Comparison of ENCODE assay signal across 12 cellular contexts in the genomic region with DNA sequence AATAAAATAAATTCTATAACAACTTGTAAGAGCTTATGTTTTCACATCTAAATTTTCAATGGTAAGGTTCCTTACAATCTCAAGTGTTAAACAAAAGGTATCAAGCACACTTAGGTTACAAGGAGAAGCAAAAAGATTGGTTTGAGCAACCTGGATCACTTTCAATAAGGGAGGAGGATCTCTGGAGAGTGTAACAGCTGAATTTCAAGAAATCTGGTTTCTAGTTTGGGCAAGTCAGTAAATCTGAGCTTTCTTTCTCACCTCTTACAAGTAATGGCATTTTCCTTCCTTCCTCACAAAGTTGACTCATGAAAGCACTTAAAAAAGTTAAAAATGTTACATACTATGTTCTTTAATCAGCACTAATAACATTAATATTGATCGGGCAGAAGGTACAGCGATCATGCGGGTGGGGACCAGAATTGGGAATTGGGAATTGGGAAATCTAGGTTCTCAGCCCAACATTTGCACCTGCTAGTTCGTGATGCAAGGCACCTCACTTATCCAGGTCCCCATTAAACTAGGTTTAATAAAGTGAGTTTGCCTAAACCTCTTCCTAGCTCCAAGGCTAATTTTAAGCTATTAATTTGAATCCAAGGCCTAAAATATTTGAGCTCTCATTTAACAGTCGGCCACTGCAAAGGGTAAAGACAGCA. TPM values are rescaled to one million over a fixed set of nuclear protein-coding genes. Genes with fewer than 3 reads are reported as not detected.
DNase-seq lines count a peak whose midpoint lies in the region; ATAC-seq and TF ChIP-seq lines count a peak whose summit lies in the region.
"Had no signal": no experiment of that assay in that cellular context is flagged by ENCODE, and none has a peak within 500 bp of the region (broad histone marks: within the 10 kb centered on the region; RNA-seq: fewer than 3 reads in every experiment).

No MANE protein-coding gene starts in this region.

- H3K4me3 ChIP-seq in iPS-18a (ENCODE audit: low read length) = peak overlapping the region; percentile 98

- peaks cover 42% of the 10 kb centered on the region for H3K4me1 ChIP-seq in iPS-18a (ENCODE audit: control insufficient read depth, low read depth, low read length)

- DNase-seq in activated T-cell treated with anti-CD3 and anti-CD28 coated beads, Interleukin-2, amount 50 U/mL, for 4 hours = no peak
- no peak for DNase-seq in activated T-cell treated with anti-CD3 and anti-CD28 coated beads for 4 hours
- DNase-seq in activated CD8-positive, alpha-beta T cell treated with anti-CD3 and anti-CD28 coated beads for 36 hours = no peak
- no peak for DNase-seq in stimulated activated naive CD8-positive, alpha-beta T cell treated with anti-CD3 and anti-CD28 coated beads, Interleukin-15, amount 100 ng/mL, for 72 hours
- DNase-seq in GM19240 (ENCODE audit: insufficient read length, low spot score) = no peak
- no peak for DNase-seq in C1 segment of cervical spinal cord (lab: John Stamatoyannopoulos, UW)
- no peak for DNase-seq in NK-92 treated with Interleukin-12 subunit alpha and Interleukin-12 subunit beta, amount 100 ng/mL, for 24 hours (lab: John Stamatoyannopoulos, UW)
- DNase-seq: effector CD8-positive, alpha-beta T cell; T1000 had no signal

- H3K27me3 ChIP-seq in iPS-18a (ENCODE audit: control insufficient read depth, insufficient read depth, low read length) = no peaks in the 10 kb centered on the region

- H3K9ac ChIP-seq in iPS-18a (ENCODE audit: low read length) = peak overlapping the region; percentile 87

- no peaks in the 10 kb centered on the region for H3K9me3 ChIP-seq in iPS-18a (ENCODE audit: control insufficient read depth, low read depth, low read length)

- H3K27ac Mint-ChIP-seq in activated CD8-positive, alpha-beta T cell treated with anti-CD3 and anti-CD28 coated beads for 36 hours = peak overlapping the region; percentile 74
- H3K27ac Mint-ChIP-seq in stimulated activated naive CD8-positive, alpha-beta T cell treated with anti-CD3 and anti-CD28 coated beads, Interleukin-15, amount 100 ng/mL, for 72 hours = no peak overlapping the region

- ATAC-seq in activated T-cell treated with anti-CD3 and anti-CD28 coated beads, Interleukin-2, amount 50 U/mL, for 4 hours = no peak
- no peak for ATAC-seq in activated CD8-positive, alpha-beta T cell treated with anti-CD3 and anti-CD28 coated beads for 36 hours
- ATAC-seq in stimulated activated naive CD8-positive, alpha-beta T cell treated with anti-CD3 and anti-CD28 coated beads, Interleukin-15, amount 100 ng/mL, for 72 hours = no peak
- ATAC-seq: sciatic nerve had no signal

- no peaks in the 10 kb centered on the region for H3K9me3 Mint-ChIP-seq in activated T-cell treated with anti-CD3 and anti-CD28 coated beads, Interleukin-2, amount 50 U/mL, for 4 hours
- no peaks in the 10 kb centered on the region for H3K9me3 Mint-ChIP-seq in activated CD8-positive, alpha-beta T cell treated with anti-CD3 and anti-CD28 coated beads for 36 hours
- no peaks in the 10 kb centered on the region for H3K9me3 Mint-ChIP-seq in stimulated activated naive CD8-positive, alpha-beta T cell treated with anti-CD3 and anti-CD28 coated beads, Interleukin-15, amount 100 ng/mL, for 72 hours

- POLR2A ChIA-PET in activated CD8-positive, alpha-beta T cell treated with anti-CD3 and anti-CD28 coated beads for 36 hours (lab: Charles Lee) = interaction anchor here (0.7 to 2.2 kb wide), 9 partner anchors 10 to 79 kb away, joined by 3 to 17 read pairs (median 4); no protein-coding TSS in a partner anchor

- no peaks in the 10 kb centered on the region for H3K27me3 Mint-ChIP-seq in activated T-cell treated with anti-CD3 and anti-CD28 coated beads, Interleukin-2, amount 50 U/mL, for 4 hours (ENCODE audit: low read depth)
- no peaks in the 10 kb centered on the region for H3K27me3 Mint-ChIP-seq in activated CD8-positive, alpha-beta T cell treated with anti-CD3 and anti-CD28 coated beads for 36 hours
- no peaks in the 10 kb centered on the region for H3K27me3 Mint-ChIP-seq in stimulated activated naive CD8-positive, alpha-beta T cell treated with anti-CD3 and anti-CD28 coated beads, Interleukin-15, amount 100 ng/mL, for 72 hours

- CTCF ChIA-PET in activated CD8-positive, alpha-beta T cell treated with anti-CD3 and anti-CD28 coated beads for 36 hours (lab: Charles Lee) = interaction anchor here (0.7 to 2.0 kb wide), 6 partner anchors 16 to 230 kb away, joined by 3 to 6 read pairs (median 4); no protein-coding TSS in a partner anchor

- intact Hi-C loops in activated CD8-positive, alpha-beta T cell treated with anti-CD3 and anti-CD28 coated beads for 36 hours (cut with micrococcal nuclease) = no loop called here

- H3K36me3 ChIP-seq in iPS-18a (ENCODE audit: control insufficient read depth, low read depth, low read length) = peaks cover 8% of the 10 kb centered on the region

- TF ChIP-seq CTCF in activated CD8-positive, alpha-beta T cell treated with anti-CD3 and anti-CD28 coated beads for 36 hours (IDR thresholded peaks at IDR 0.05) = no peak

- peak overlapping the region; percentile 45 for H3K4me3 Mint-ChIP-seq in activated T-cell treated with anti-CD3 and anti-CD28 coated beads, Interleukin-2, amount 50 U/mL, for 4 hours
- peak overlapping the region; percentile 87 for H3K4me3 Mint-ChIP-seq in activated CD8-positive, alpha-beta T cell treated with anti-CD3 and anti-CD28 coated beads for 36 hours
- peak overlapping the region; percentile 42 to 97 for H3K4me3 Mint-ChIP-seq in stimulated activated naive CD8-positive, alpha-beta T cell treated with anti-CD3 and anti-CD28 coated beads, Interleukin-15, amount 100 ng/mL, for 72 hours

- peaks cover 52% of the 10 kb centered on the region for H3K4me1 Mint-ChIP-seq in activated T-cell treated with anti-CD3 and anti-CD28 coated beads, Interleukin-2, amount 50 U/mL, for 4 hours (ENCODE audit: low read depth)
- peaks cover 60% of the 10 kb centered on the region for H3K4me1 Mint-ChIP-seq in activated CD8-positive, alpha-beta T cell treated with anti-CD3 and anti-CD28 coated beads for 36 hours (ENCODE audit: low read depth)
- peaks cover 63% of the 10 kb centered on the region for H3K4me1 Mint-ChIP-seq in stimulated activated naive CD8-positive, alpha-beta T cell treated with anti-CD3 and anti-CD28 coated beads, Interleukin-15, amount 100 ng/mL, for 72 hours

- no peak overlapping the region for H3K27ac ChIP-seq in iPS-18a (ENCODE audit: low read length)
- H3K27ac ChIP-seq: C4-2B had no signal

- no peaks in the 10 kb centered on the region for H3K36me3 Mint-ChIP-seq in activated T-cell treated with anti-CD3 and anti-CD28 coated beads, Interleukin-2, amount 50 U/mL, for 4 hours (ENCODE audit: insufficient read depth)
- peaks cover 42% of the 10 kb centered on the region for H3K36me3 Mint-ChIP-seq in activated CD8-positive, alpha-beta T cell treated with anti-CD3 and anti-CD28 coated beads for 36 hours (ENCODE audit: low read depth)

RNA-seq across cellular contexts. Expression of a gene that starts 3.1 kb away (rescaled TPM):
- total RNA-seq in activated T-cell treated with anti-CD3 and anti-CD28 coated beads, Interleukin-2, amount 50 U/mL, for 4 hours = 100 to 1,000 TPM in 1 of 3 donors, 10 to 100 TPM in 2; 84.5 to 107 (median 93.4) TPM
- total RNA-seq in activated CD8-positive, alpha-beta T cell treated with anti-CD3 and anti-CD28 coated beads for 36 hours = 100 to 1,000 TPM; 145 to 177 TPM

RNA-seq across cellular contexts. Expression of a gene that starts 28.4 kb away (rescaled TPM):
- 10 to 100 TPM; 14.6 to 23.0 (median 19.0) TPM for total RNA-seq in activated T-cell treated with anti-CD3 and anti-CD28 coated beads, Interleukin-2, amount 50 U/mL, for 4 hours
- 10 to 100 TPM; 20.1 to 22.5 TPM for total RNA-seq in activated CD8-positive, alpha-beta T cell treated with anti-CD3 and anti-CD28 coated beads for 36 hours
